1 cellular context compared by ENCODE assay signal in the genomic region with DNA sequence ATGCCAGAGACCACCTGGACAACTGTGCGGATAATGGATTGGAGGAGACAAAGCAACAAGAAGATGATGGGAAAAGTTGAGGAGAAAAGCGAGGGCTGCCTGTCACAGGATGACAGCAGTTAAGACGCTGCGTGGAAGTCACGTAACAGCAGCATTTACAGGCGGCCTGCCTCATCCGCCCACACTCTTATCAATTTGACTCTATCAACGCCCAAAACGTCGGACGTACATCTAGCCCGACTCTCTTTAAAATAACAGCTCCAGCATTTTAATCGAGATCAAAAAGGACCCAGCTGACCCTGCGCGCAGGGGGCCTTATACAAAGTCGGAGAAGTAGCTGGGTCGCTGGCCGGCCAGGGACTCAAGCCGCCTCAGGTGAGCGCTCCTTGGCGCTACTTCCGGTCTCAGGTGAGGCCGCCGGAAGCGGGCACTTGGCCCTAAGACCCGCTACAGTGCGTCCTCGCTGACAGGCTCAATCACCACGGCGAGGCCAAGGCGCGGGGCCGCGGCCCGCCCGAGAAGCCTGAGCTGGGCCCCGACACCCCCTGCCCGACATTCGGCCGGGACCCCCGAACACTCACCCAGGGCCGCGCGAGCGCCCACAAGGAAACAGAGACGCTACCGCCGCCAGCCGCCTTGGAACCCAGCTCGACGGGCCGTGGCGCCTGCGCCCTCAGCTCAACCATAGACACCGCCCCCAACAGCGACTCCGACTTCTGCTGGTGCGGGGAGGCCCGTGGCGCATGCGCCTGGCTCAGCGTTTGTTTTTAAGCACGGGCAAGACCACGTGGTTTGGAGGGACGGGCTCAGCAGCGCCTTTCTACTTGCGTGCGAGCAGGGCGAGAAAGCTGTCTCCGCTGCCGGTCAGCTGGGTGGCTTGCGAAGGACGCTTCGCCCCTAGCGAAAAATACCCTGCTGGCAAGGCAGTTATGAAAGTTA.
A peak's percentile ranks its signal among the peaks of the same experiment; 100 is the strongest.
TF ChIP-seq lines count a peak whose summit lies in the region.

A gene (minus strand): TSS at position 741 of the 939 bp plus-strand sequence.

TF ChIP-seq in HEK293, 187 proteins besides CTCF, POLR2A, EP300 and RAD21 (continued from another document and continues in another):
- TF ChIP-seq SP2 (tag by site-specific recombination; IDR thresholded peaks at IDR 0.05) (peak; percentile 58), ZNF776 (tag by site-specific recombination; IDR thresholded peaks at IDR 0.05; ENCODE audit: borderline replicate concordance) (no peak), ZNF629 (tag by site-specific recombination; IDR thresholded peaks at IDR 0.05) (0 out of 2 replicates have a peak, but pooled peaks have one; percentile 43), ZFHX2 (tag by site-specific recombination; conservative IDR thresholded peaks at IDR 0.05) (peak; percentile 65), GLIS1 (tag by site-specific recombination; IDR thresholded peaks at IDR 0.05) (peak; percentile 63), ZNF354C (tag by site-specific recombination; IDR thresholded peaks at IDR 0.05; ENCODE audit: borderline replicate concordance, low read depth) (no peak), ZNF341 (tag by site-specific recombination; IDR thresholded peaks at IDR 0.05; ENCODE audit: low read depth) (peak; percentile 67; the same call in 1 of the 2 replicates), ZBTB21 (tag by site-specific recombination; IDR thresholded peaks at IDR 0.05) (no peak), ZNF561 (tag by site-specific recombination; IDR thresholded peaks at IDR 0.05; ENCODE audit: borderline replicate concordance) (peak; percentile 95), SP3 (tag by site-specific recombination; IDR thresholded peaks at IDR 0.05) (peak; percentile 35; the same call in 1 of the 2 replicates), ZNF843 (tag by site-specific recombination; IDR thresholded peaks at IDR 0.05) (0 out of 2 replicates have a peak, but pooled peaks have one; percentile 10), ZNF544 (tag by site-specific recombination; IDR thresholded peaks at IDR 0.05) (no peak), ZNF660 (tag by site-specific recombination; IDR thresholded peaks at IDR 0.05) (peak; percentile 51; the same call in 1 of the 2 replicates), ZNF335 (tag by site-specific recombination; conservative IDR thresholded peaks at IDR 0.05) (peak; percentile 74), ZNF768 (tag by site-specific recombination; IDR thresholded peaks at IDR 0.05) (peak; percentile 93; the same call in 1 of the 2 replicates), GLI4 (tag by site-specific recombination; IDR thresholded peaks at IDR 0.05) (no peak), ZBTB1 (tag by site-specific recombination; IDR thresholded peaks at IDR 0.05) (no peak), PRDM1 (tag by site-specific recombination; IDR thresholded peaks at IDR 0.05) (peak; percentile 85), ZNF555 (tag by site-specific recombination; conservative IDR thresholded peaks at IDR 0.05) (no peak), ZNF658 (tag by site-specific recombination; IDR thresholded peaks at IDR 0.05) (no peak), ZNF416 (tag by site-specific recombination; IDR thresholded peaks at IDR 0.05) (no peak), KLF7 (tag by site-specific recombination; IDR thresholded peaks at IDR 0.05; ENCODE audit: borderline replicate concordance) (no peak), HOXC10 (CRISPR knock-in tag; IDR thresholded peaks at IDR 0.05) (no peak), KLF1 (tag by site-specific recombination; IDR thresholded peaks at IDR 0.05) (peak; percentile 16; the same call in 1 of the 2 replicates), KLF8 (tag by site-specific recombination; IDR thresholded peaks at IDR 0.05) (peak; percentile 57; the same call in 1 of the 2 replicates), ZNF155 (tag by site-specific recombination; IDR thresholded peaks at IDR 0.05) (no peak), KLF16 (tag by site-specific recombination; IDR thresholded peaks at IDR 0.05) (peak; percentile 59; the same call in 1 of the 2 replicates), ZFP37 (tag by site-specific recombination; IDR thresholded peaks at IDR 0.05) (peak; percentile 87), ZNF202 (tag by site-specific recombination; IDR thresholded peaks at IDR 0.05; ENCODE audit: borderline replicate concordance) (no peak), ZNF248 (tag by site-specific recombination; IDR thresholded peaks at IDR 0.05) (no peak), OVOL3 (tag by site-specific recombination; IDR thresholded peaks at IDR 0.05) (0 out of 2 replicates have a peak, but pooled peaks have one; percentile 30), ZFP69B (tag by site-specific recombination; IDR thresholded peaks at IDR 0.05) (peak; percentile 44; the same call in 1 of the 2 replicates), ZIC2 (tag by site-specific recombination; IDR thresholded peaks at IDR 0.05) (0 out of 2 replicates have a peak, but pooled peaks have one; percentile 7), ZNF350 (tag by site-specific recombination; IDR thresholded peaks at IDR 0.05) (no peak), ZNF211 (tag by site-specific recombination; IDR thresholded peaks at IDR 0.05; ENCODE audit: low read depth) (no peak), ZEB2 (tag by site-specific recombination; IDR thresholded peaks at IDR 0.05) (peak; percentile 92), ZNF324 (tag by site-specific recombination; IDR thresholded peaks at IDR 0.05) (peak; percentile 39; the same call in 1 of the 2 replicates), ZBTB8A (tag by site-specific recombination; IDR thresholded peaks at IDR 0.05) (peak; percentile 95), ZNF174 (tag by site-specific recombination; IDR thresholded peaks at IDR 0.05) (no peak), KLF10 (tag by site-specific recombination; IDR thresholded peaks at IDR 0.05) (peak; percentile 16; the same call in 1 of the 2 replicates)
- TF ChIP-seq, protein P1, sequence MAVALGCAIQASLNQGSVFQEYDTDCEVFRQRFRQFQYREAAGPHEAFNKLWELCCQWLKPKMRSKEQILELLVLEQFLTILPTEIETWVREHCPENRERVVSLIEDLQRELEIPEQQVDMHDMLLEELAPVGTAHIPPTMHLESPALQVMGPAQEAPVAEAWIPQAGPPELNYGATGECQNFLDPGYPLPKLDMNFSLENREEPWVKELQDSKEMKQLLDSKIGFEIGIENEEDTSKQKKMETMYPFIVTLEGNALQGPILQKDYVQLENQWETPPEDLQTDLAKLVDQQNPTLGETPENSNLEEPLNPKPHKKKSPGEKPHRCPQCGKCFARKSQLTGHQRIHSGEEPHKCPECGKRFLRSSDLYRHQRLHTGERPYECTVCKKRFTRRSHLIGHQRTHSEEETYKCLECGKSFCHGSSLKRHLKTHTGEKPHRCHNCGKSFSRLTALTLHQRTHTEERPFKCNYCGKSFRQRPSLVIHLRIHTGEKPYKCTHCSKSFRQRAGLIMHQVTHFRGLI (tag by site-specific recombination; IDR thresholded peaks at IDR 0.05) = no peak
- TF ChIP-seq, protein P2, sequence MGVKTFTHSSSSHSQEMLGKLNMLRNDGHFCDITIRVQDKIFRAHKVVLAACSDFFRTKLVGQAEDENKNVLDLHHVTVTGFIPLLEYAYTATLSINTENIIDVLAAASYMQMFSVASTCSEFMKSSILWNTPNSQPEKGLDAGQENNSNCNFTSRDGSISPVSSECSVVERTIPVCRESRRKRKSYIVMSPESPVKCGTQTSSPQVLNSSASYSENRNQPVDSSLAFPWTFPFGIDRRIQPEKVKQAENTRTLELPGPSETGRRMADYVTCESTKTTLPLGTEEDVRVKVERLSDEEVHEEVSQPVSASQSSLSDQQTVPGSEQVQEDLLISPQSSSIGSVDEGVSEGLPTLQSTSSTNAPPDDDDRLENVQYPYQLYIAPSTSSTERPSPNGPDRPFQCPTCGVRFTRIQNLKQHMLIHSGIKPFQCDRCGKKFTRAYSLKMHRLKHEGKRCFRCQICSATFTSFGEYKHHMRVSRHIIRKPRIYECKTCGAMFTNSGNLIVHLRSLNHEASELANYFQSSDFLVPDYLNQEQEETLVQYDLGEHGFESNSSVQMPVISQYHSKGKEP (tag by site-specific recombination; IDR thresholded peaks at IDR 0.05) = 0 out of 2 replicates have a peak, but pooled peaks have one; percentile 8
- TF ChIP-seq, protein P3, sequence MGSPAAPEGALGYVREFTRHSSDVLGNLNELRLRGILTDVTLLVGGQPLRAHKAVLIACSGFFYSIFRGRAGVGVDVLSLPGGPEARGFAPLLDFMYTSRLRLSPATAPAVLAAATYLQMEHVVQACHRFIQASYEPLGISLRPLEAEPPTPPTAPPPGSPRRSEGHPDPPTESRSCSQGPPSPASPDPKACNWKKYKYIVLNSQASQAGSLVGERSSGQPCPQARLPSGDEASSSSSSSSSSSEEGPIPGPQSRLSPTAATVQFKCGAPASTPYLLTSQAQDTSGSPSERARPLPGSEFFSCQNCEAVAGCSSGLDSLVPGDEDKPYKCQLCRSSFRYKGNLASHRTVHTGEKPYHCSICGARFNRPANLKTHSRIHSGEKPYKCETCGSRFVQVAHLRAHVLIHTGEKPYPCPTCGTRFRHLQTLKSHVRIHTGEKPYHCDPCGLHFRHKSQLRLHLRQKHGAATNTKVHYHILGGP (tag by site-specific recombination; IDR thresholded peaks at IDR 0.05) = no peak
- TF ChIP-seq, protein P4, sequence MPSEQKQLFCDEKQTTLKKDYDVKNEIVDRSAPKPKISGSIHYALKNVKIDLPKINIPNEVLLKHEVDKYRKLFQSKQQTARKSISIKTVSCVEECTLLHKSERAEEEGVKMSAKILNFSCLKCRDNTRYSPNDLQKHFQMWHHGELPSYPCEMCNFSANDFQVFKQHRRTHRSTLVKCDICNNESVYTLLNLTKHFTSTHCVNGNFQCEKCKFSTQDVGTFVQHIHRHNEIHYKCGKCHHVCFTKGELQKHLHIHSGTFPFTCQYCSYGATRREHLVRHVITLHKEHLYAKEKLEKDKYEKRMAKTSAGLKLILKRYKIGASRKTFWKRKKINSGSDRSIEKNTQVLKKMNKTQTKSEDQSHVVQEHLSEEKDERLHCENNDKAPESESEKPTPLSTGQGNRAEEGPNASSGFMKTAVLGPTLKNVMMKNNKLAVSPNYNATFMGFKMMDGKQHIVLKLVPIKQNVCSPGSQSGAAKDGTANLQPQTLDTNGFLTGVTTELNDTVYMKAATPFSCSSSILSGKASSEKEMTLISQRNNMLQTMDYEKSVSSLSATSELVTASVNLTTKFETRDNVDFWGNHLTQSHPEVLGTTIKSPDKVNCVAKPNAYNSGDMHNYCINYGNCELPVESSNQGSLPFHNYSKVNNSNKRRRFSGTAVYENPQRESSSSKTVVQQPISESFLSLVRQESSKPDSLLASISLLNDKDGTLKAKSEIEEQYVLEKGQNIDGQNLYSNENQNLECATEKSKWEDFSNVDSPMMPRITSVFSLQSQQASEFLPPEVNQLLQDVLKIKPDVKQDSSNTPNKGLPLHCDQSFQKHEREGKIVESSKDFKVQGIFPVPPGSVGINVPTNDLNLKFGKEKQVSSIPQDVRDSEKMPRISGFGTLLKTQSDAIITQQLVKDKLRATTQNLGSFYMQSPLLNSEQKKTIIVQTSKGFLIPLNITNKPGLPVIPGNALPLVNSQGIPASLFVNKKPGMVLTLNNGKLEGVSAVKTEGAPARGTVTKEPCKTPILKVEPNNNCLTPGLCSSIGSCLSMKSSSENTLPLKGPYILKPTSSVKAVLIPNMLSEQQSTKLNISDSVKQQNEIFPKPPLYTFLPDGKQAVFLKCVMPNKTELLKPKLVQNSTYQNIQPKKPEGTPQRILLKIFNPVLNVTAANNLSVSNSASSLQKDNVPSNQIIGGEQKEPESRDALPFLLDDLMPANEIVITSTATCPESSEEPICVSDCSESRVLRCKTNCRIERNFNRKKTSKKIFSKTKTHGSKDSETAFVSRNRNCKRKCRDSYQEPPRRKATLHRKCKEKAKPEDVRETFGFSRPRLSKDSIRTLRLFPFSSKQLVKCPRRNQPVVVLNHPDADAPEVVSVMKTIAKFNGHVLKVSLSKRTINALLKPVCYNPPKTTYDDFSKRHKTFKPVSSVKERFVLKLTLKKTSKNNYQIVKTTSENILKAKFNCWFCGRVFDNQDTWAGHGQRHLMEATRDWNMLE (tag by site-specific recombination; conservative IDR thresholded peaks at IDR 0.05; ENCODE audit: low read depth) = peak; percentile 90
- TF ChIP-seq, protein P5, sequence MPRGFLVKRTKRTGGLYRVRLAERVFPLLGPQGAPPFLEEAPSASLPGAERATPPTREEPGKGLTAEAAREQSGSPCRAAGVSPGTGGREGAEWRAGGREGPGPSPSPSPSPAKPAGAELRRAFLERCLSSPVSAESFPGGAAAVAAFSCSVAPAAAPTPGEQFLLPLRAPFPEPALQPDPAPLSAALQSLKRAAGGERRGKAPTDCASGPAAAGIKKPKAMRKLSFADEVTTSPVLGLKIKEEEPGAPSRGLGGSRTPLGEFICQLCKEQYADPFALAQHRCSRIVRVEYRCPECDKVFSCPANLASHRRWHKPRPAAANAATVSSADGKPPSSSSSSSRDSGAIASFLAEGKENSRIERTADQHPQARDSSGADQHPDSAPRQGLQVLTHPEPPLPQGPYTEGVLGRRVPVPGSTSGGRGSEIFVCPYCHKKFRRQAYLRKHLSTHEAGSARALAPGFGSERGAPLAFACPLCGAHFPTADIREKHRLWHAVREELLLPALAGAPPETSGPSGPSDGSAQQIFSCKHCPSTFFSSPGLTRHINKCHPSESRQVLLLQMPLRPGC (tag by site-specific recombination; IDR thresholded peaks at IDR 0.05) = no peak
- TF ChIP-seq, protein P6, sequence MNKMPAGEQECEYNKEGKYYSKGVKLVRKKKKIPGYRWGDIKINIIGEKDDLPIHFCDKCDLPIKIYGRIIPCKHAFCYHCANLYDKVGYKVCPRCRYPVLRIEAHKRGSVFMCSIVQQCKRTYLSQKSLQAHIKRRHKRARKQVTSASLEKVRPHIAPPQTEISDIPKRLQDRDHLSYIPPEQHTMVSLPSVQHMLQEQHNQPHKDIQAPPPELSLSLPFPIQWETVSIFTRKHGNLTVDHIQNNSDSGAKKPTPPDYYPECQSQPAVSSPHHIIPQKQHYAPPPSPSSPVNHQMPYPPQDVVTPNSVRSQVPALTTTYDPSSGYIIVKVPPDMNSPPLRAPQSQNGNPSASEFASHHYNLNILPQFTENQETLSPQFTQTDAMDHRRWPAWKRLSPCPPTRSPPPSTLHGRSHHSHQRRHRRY (tag by site-specific recombination; IDR thresholded peaks at IDR 0.05) = no peak
- TF ChIP-seq, protein P7, sequence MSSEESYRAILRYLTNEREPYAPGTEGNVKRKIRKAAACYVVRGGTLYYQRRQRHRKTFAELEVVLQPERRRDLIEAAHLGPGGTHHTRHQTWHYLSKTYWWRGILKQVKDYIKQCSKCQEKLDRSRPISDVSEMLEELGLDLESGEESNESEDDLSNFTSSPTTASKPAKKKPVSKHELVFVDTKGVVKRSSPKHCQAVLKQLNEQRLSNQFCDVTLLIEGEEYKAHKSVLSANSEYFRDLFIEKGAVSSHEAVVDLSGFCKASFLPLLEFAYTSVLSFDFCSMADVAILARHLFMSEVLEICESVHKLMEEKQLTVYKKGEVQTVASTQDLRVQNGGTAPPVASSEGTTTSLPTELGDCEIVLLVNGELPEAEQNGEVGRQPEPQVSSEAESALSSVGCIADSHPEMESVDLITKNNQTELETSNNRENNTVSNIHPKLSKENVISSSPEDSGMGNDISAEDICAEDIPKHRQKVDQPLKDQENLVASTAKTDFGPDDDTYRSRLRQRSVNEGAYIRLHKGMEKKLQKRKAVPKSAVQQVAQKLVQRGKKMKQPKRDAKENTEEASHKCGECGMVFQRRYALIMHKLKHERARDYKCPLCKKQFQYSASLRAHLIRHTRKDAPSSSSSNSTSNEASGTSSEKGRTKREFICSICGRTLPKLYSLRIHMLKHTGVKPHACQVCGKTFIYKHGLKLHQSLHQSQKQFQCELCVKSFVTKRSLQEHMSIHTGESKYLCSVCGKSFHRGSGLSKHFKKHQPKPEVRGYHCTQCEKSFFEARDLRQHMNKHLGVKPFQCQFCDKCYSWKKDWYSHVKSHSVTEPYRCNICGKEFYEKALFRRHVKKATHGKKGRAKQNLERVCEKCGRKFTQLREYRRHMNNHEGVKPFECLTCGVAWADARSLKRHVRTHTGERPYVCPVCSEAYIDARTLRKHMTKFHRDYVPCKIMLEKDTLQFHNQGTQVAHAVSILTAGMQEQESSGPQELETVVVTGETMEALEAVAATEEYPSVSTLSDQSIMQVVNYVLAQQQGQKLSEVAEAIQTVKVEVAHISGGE (tag by site-specific recombination; conservative IDR thresholded peaks at IDR 0.05; ENCODE audit: low read depth) = peak; percentile 90
